In genomic region chr10:66353422-66353821, GRCh38 we compare ENCODE assay signal across 21 cellular contexts.
"Had no signal": no experiment of that assay in that cellular context is flagged by ENCODE, and none has a peak within 500 bp of the region (broad histone marks: within the 10 kb centered on the region; RNA-seq: fewer than 3 reads in every experiment).

No MANE protein-coding gene starts in this region.

- H3K4me3 ChIP-seq: esophagus muscularis mucosa, gastrocnemius medialis, ovary, spleen, stomach, thyroid gland had no signal

- H3K9me3 ChIP-seq: esophagus muscularis mucosa, gastrocnemius medialis, ovary, stomach, thyroid gland had no signal

- H3K4me1 ChIP-seq: esophagus muscularis mucosa, gastrocnemius medialis, spleen, stomach, thyroid gland had no signal

- DNase-seq: cerebellar nuclear complex; effector memory CD8-positive, alpha-beta T cell; gastrocnemius medialis; immature natural killer cell; mesendoderm; naive thymus-derived CD8-positive, alpha-beta T cell; ovary; spleen; stimulated activated CD4-positive, alpha-beta T cell treated with anti-CD3 and anti-CD28 coated beads, Interleukin-15, amount 100 ng/mL, for 24 hours; stimulated activated CD4-positive, alpha-beta T cell treated with anti-CD3 and anti-CD28 coated beads, Interleukin-1b, Interleukin-23, amount 100 ng/mL, for 48 hours; stimulated activated CD4-positive, alpha-beta T cell treated with anti-CD3 and anti-CD28 coated beads, Interleukin-4, amount 100 ng/mL, for 24 hours; stimulated activated naive CD4-positive, alpha-beta T cell; stomach; substantia nigra; thyroid gland had no signal

- FAIRE-seq: colon, keratinocyte, urothelium cell line had no signal

- H3K27ac ChIP-seq: epithelial cell of prostate, esophagus muscularis mucosa, gastrocnemius medialis, ovary, spleen, stomach, thyroid gland had no signal

- ATAC-seq: effector memory CD8-positive, alpha-beta T cell; gastrocnemius medialis; naive thymus-derived CD8-positive, alpha-beta T cell; sciatic nerve had no signal

- H3K27me3 ChIP-seq: esophagus muscularis mucosa, gastrocnemius medialis, ovary, spleen, stomach, thyroid gland had no signal

- H3K36me3 ChIP-seq: esophagus muscularis mucosa, gastrocnemius medialis, ovary, spleen, stomach, thyroid gland had no signal
